ENCODE assay signal across 9 cellular contexts in the genomic region with DNA sequence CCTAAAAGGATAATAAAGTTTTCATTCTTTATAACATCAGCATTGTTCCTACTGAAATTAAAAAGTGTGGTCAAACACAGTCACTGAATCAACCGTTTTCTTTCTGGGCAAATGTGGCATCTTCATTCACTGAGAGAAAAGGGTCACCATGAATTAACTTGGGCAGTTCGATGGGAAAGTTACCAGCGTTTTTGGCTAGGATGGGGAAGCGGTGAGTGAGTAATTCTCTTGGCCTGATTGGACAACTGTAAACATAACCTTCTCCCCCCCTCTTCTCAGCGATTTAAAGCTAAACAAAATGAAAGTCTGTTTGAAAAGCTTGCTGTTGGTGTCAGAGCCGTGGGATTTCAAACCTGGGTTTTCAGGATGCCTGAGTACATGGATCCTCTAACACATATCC.
DNase-seq lines count a peak whose midpoint lies in the region; ATAC-seq and TF ChIP-seq lines count a peak whose summit lies in the region.
"Had no signal": no experiment of that assay in that cellular context is flagged by ENCODE, and none has a peak within 500 bp of the region (broad histone marks: within the 10 kb centered on the region; RNA-seq: fewer than 3 reads in every experiment).

No MANE protein-coding gene starts in this region.

- ATAC-seq in activated B cell treated with CpG ODN at 0.5 μM for 24 hours (ENCODE audit: low read depth) (no peak), HG03520 (IDR thresholded peaks at IDR 0.05; ENCODE audit: unreplicated experiment) (no peak), HG03039 (IDR thresholded peaks at IDR 0.05; ENCODE audit: unreplicated experiment) (no peak), GM18861 (IDR thresholded peaks at IDR 0.05; ENCODE audit: unreplicated experiment) (no peak), GM21447 (IDR thresholded peaks at IDR 0.05; ENCODE audit: unreplicated experiment) (no peak)

- peak overlapping the region; percentile 92 for H3K4me2 ChIP-seq in GM23248 (ENCODE audit: unreplicated experiment)

- peak overlapping the region; percentile 100 for H3K27ac ChIP-seq in GM23248
- peak overlapping the region; percentile 60 for H3K27ac ChIP-seq in stomach smooth muscle (ENCODE audit: low read length)
- H3K27ac ChIP-seq: psoas muscle had no signal

- peaks cover 61% of the 10 kb centered on the region for H3K36me3 ChIP-seq in GM23248 (ENCODE audit: low read depth)
- peaks cover 11 to 20% of the 10 kb centered on the region in 2 donors for H3K36me3 ChIP-seq in stomach smooth muscle (ENCODE audit: control insufficient read depth in 2 of 2, insufficient read depth in 2 of 2, low read length in 2 of 2)

- H3K27ac Mint-ChIP-seq in activated B cell treated with CpG ODN at 0.5 μM for 24 hours, result peak overlapping the region; percentile 72

- no peaks in the 10 kb centered on the region for H3K36me3 Mint-ChIP-seq in activated B cell treated with CpG ODN at 0.5 μM for 24 hours (ENCODE audit: low read depth)

- intact Hi-C loops in activated B cell treated with CpG ODN at 0.5 μM for 24 hours (cut with micrococcal nuclease), result loop anchor here (5.0 kb wide), 1 partner anchor 1322 kb away; the partner anchor contains the start of gene STXBP5

- H3K27me3 Mint-ChIP-seq in activated B cell treated with CpG ODN at 0.5 μM for 24 hours, result no peaks in the 10 kb centered on the region

- peaks cover 55% of the 10 kb centered on the region for H3K4me1 Mint-ChIP-seq in activated B cell treated with CpG ODN at 0.5 μM for 24 hours

- no peaks in the 10 kb centered on the region for H3K9me3 ChIP-seq in GM23248 (ENCODE audit: low read depth)
- H3K9me3 ChIP-seq in stomach smooth muscle (ENCODE audit: control insufficient read depth in 2 of 2, low read length in 2 of 2), result no peaks in the 10 kb centered on the region
- H3K9me3 ChIP-seq: psoas muscle had no signal

- DNase-seq in GM23248 (peak; percentile 88), activated B cell treated with CpG ODN at 0.5 μM for 24 hours (no peak), foreskin fibroblast (peak; percentile 72 to 77)
- DNase-seq: psoas muscle had no signal

- H3K9me2 ChIP-seq in GM23248 (ENCODE audit: insufficient read depth), result no peaks in the 10 kb centered on the region

- H3K9ac ChIP-seq in GM23248 (peak overlapping the region; percentile 93), stomach smooth muscle (ENCODE audit: low read length in 2 of 2) (peak overlapping the region; percentile 52 to 64)

- CTCF ChIA-PET in activated B cell treated with CpG ODN at 0.5 μM for 24 hours (lab: Charles Lee), result no interaction called here

- 18 to 19% methylated on average over 6 of the region's 6 CpGs for WGBS in GM23248 (ENCODE audit: low coverage in 1 of 2, low lambda C conversion rate in 2 of 2, missing lambda C conversion rate in 2 of 2), 2 experiments

- no peak for TF ChIP-seq CTCF in activated B cell treated with CpG ODN at 0.5 μM for 24 hours (IDR thresholded peaks at IDR 0.05)
- no peak for TF ChIP-seq CTCF in foreskin fibroblast (IDR thresholded peaks at IDR 0.05; ENCODE audit: low read depth, low read length)

- H3K27me3 ChIP-seq in GM23248 (replicated peaks; ENCODE audit: insufficient read depth), result no peaks in the 10 kb centered on the region
- no peaks in the 10 kb centered on the region for H3K27me3 ChIP-seq in stomach smooth muscle (ENCODE audit: control insufficient read depth in 1 of 2, insufficient read depth in 2 of 2, low read length in 2 of 2)

- peaks cover 53% of the 10 kb centered on the region for H3K79me2 ChIP-seq in GM23248 (ENCODE audit: insufficient read depth)

- H3K4me1 ChIP-seq in GM23248 (ENCODE audit: insufficient read depth) (peaks cover 78% of the 10 kb centered on the region), stomach smooth muscle (ENCODE audit: control insufficient read depth, insufficient read depth, low read length) (peaks cover 20% of the 10 kb centered on the region)
- H3K4me1 ChIP-seq: psoas muscle had no signal

- H3K4me3 Mint-ChIP-seq in activated B cell treated with CpG ODN at 0.5 μM for 24 hours, result peak overlapping the region; percentile 60

- no peaks in the 10 kb centered on the region for H3K9me3 Mint-ChIP-seq in activated B cell treated with CpG ODN at 0.5 μM for 24 hours

- POLR2A ChIA-PET in activated B cell treated with CpG ODN at 0.5 μM for 24 hours (lab: Charles Lee), result interaction anchor here (0.6 kb wide), 1 partner anchor 49 kb away, joined by 3 read pairs; no protein-coding TSS in a partner anchor

- peaks cover 90% of the 10 kb centered on the region for H3F3A ChIP-seq in GM23248 (ENCODE audit: insufficient read depth)

- H2AFZ ChIP-seq in GM23248, result no peak overlapping the region

- in situ Hi-C loops in GM23248 (cut with MboI), result no loop called here

- H4K20me1 ChIP-seq in GM23248 (ENCODE audit: insufficient read depth), result no peaks in the 10 kb centered on the region

- peak overlapping the region; percentile 64 for H3K4me3 ChIP-seq in GM23248
- H3K4me3 ChIP-seq in foreskin fibroblast (ENCODE audit: low read depth in 1 of 2, low read length in 2 of 2), result peak overlapping the region; percentile 26 to 35
- peak overlapping the region; percentile 24 to 66 for H3K4me3 ChIP-seq in stomach smooth muscle (ENCODE audit: low read length in 2 of 2)
- H3K4me3 ChIP-seq: psoas muscle had no signal
